Comparison of ENCODE assay signal across 1 cellular context in the genomic region with DNA sequence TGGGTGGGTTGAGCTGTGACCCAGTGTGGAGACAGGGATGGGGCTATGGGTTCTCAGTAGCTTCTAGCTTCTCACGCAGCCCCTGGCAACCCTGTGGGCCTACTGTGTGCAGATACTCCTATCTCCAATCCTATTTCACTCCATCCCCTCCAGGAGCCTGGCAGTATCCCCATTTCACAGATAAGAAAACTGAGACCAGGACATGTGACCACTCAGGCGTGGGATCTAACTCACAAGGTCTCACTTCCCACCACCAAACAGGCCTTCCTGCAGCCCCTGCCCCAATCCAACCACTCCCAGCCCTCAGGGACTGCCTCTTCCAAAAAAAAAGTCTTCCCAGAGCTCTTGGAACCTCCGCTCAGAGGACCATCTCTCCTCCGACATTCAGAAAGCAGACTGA.
TF ChIP-seq lines count a peak whose summit lies in the region.

No MANE protein-coding gene starts in this region.

TF ChIP-seq in H1, 55 proteins besides CTCF, POLR2A, EP300 and RAD21:
- TF ChIP-seq TAF7 (optimal IDR thresholded peaks at IDR 0.05; ENCODE audit: borderline replicate concordance, low read depth, low read length): no peak
- TF ChIP-seq KDM1A (IDR thresholded peaks at IDR 0.05; ENCODE audit: borderline replicate concordance, low read length): 0 out of 2 replicates have a peak, but pooled peaks have one; percentile 45
